ENCODE assay signal across 8 cellular contexts in the genomic region with DNA sequence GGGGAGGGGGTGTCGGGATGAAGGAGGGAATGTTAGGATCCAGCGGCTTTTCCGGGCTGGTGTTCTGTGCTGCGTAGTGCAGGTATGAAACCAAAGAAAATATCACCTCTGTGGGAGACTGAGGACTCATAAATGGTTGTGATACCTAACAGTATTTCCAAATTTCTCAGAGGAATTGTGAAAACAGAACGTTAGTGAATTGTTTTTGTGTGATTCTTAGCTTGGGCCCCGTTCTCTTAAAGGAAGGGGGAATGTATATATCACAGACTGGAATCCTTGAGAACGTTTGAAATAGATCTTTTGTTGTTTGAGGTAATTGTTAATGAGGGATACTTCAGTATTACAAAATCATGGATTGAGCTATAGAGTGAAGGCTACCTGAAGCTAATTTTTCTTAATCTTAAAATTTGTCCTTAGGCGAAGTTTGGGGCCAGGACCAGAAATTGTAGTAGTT. TPM values are rescaled to one million over a fixed set of nuclear protein-coding genes. Genes with fewer than 3 reads are reported as not detected.
A peak's percentile ranks its signal among the peaks of the same experiment; 100 is the strongest.
DNase-seq lines count a peak whose midpoint lies in the region; ATAC-seq, FAIRE-seq and TF ChIP-seq lines count a peak whose summit lies in the region.

No MANE protein-coding gene starts in this region.

- H3K9me3 ChIP-seq in kidney (ENCODE audit: control insufficient read depth in 1 of 2, low read length in 2 of 2) (no peaks in the 10 kb centered on the region), testis (no peaks in the 10 kb centered on the region)

- POLR2A ChIA-PET in activated CD4-positive, alpha-beta T cell treated with anti-CD3 and anti-CD28 coated beads, Interleukin-2, amount 10 ng/mL, durations not matched to agents 7 days and 5 days (lab: Charles Lee), result no interaction called here

- TF ChIP-seq CTCF in kidney (IDR thresholded peaks at IDR 0.05; ENCODE audit: borderline replicate concordance, extremely low read depth, insufficient read depth) (no peak), testis (IDR thresholded peaks at IDR 0.05) (no peak)

- 2 to 5% methylated on average over 8 of the region's 8 CpGs for WGBS in testis, 2 donors

- no peak for FAIRE-seq in kidney (lab: Jason Lieb, UNC)

- peak overlapping the region; percentile 95 to 98 for H3K27ac ChIP-seq in kidney (ENCODE audit: low read depth in 2 of 2, low read length in 2 of 2)
- peak overlapping the region; percentile 94 for H3K27ac ChIP-seq in testis

- H3K9ac ChIP-seq in kidney (ENCODE audit: low read length in 2 of 2), result peak overlapping the region; percentile 90 to 97

- no peak for TF ChIP-seq POLR2A in testis (IDR thresholded peaks at IDR 0.05)

- no peaks in the 10 kb centered on the region for H3K36me3 ChIP-seq in kidney (ENCODE audit: control insufficient read depth in 1 of 2, insufficient read depth in 2 of 2, low read length in 2 of 2)
- H3K36me3 ChIP-seq in testis (ENCODE audit: low read depth, missing control alignments), result no peaks in the 10 kb centered on the region

- peaks cover 24% of the 10 kb centered on the region for H3K36me3 Mint-ChIP-seq in activated CD4-positive, alpha-beta T cell treated with anti-CD3 and anti-CD28 coated beads, Interleukin-2, amount 10 ng/mL, durations not matched to agents 7 days and 5 days (ENCODE audit: low read depth)
- peaks cover 59% of the 10 kb centered on the region for H3K36me3 Mint-ChIP-seq in activated T-helper 17 cell treated with anti-CD3 and anti-CD28 coated beads, Interleukin-2, amount 50 U/mL, for 72 hours (ENCODE audit: low read depth)

- CTCF ChIA-PET in activated CD4-positive, alpha-beta T cell treated with anti-CD3 and anti-CD28 coated beads, Interleukin-2, amount 10 ng/mL, durations not matched to agents 7 days and 5 days (lab: Charles Lee), result interaction anchor here (0.6 to 1.4 kb wide), 4 partner anchors 12 to 260 kb away, joined by 3 to 10 read pairs (median 3); no protein-coding TSS in a partner anchor

- H3K4me3 ChIP-seq in kidney (ENCODE audit: low read length in 2 of 2) (peak overlapping the region; percentile 88), testis (peak overlapping the region; percentile 77 to 94)

- H3K27me3 Mint-ChIP-seq in activated CD4-positive, alpha-beta T cell treated with anti-CD3 and anti-CD28 coated beads, Interleukin-2, amount 10 ng/mL, durations not matched to agents 7 days and 5 days, result peaks cover 6% of the 10 kb centered on the region
- H3K27me3 Mint-ChIP-seq in activated T-helper 17 cell treated with anti-CD3 and anti-CD28 coated beads, Interleukin-2, amount 50 U/mL, for 72 hours, result no peaks in the 10 kb centered on the region

- no peak for ATAC-seq in activated T-helper 17 cell treated with anti-CD3 and anti-CD28 coated beads, Interleukin-2, amount 50 U/mL, for 72 hours (replicated peaks)
- no peak for ATAC-seq in HG02973 (IDR thresholded peaks at IDR 0.05; ENCODE audit: unreplicated experiment)

- peaks cover 4 to 11% of the 10 kb centered on the region in 2 donors for H3K4me1 ChIP-seq in kidney (ENCODE audit: control insufficient read depth in 1 of 2, insufficient read depth in 1 of 2, low read depth in 1 of 2, low read length in 2 of 2)
- peaks cover 10% of the 10 kb centered on the region for H3K4me1 ChIP-seq in testis

- DNase-seq in activated CD4-positive, alpha-beta T cell treated with anti-CD3 and anti-CD28 coated beads, Interleukin-2, amount 10 ng/mL, durations not matched to agents 7 days and 5 days, result no peak
- no peak for DNase-seq in activated CD4-positive, alpha-beta T cell treated with anti-CD3 and anti-CD28 coated beads for 1 hour
- no peak for DNase-seq in kidney
- DNase-seq in testis, result no peak
- no peak for DNase-seq in putamen (ENCODE audit: low spot score)
- no peak for DNase-seq in COLO668 (lab: John Stamatoyannopoulos, UW; ENCODE audit: unreplicated experiment)

- H3K9me3 Mint-ChIP-seq in activated CD4-positive, alpha-beta T cell treated with anti-CD3 and anti-CD28 coated beads, Interleukin-2, amount 10 ng/mL, durations not matched to agents 7 days and 5 days, result no peaks in the 10 kb centered on the region
- no peaks in the 10 kb centered on the region for H3K9me3 Mint-ChIP-seq in activated T-helper 17 cell treated with anti-CD3 and anti-CD28 coated beads, Interleukin-2, amount 50 U/mL, for 72 hours

- peak overlapping the region; percentile 100 for H3K4me3 Mint-ChIP-seq in activated CD4-positive, alpha-beta T cell treated with anti-CD3 and anti-CD28 coated beads, Interleukin-2, amount 10 ng/mL, durations not matched to agents 7 days and 5 days
- H3K4me3 Mint-ChIP-seq in activated T-helper 17 cell treated with anti-CD3 and anti-CD28 coated beads, Interleukin-2, amount 50 U/mL, for 72 hours, result peak overlapping the region; percentile 93

- intact Hi-C loops in kidney (cut with DNase I) (no loop called here), testis (cut with DNase I; ENCODE audit: low total_unique reads) (no loop called here)

- H3K27ac Mint-ChIP-seq in activated CD4-positive, alpha-beta T cell treated with anti-CD3 and anti-CD28 coated beads, Interleukin-2, amount 10 ng/mL, durations not matched to agents 7 days and 5 days, result peak overlapping the region; percentile 100
- H3K27ac Mint-ChIP-seq in activated T-helper 17 cell treated with anti-CD3 and anti-CD28 coated beads, Interleukin-2, amount 50 U/mL, for 72 hours, result peak overlapping the region; percentile 99

- H3K4me1 Mint-ChIP-seq in activated CD4-positive, alpha-beta T cell treated with anti-CD3 and anti-CD28 coated beads, Interleukin-2, amount 10 ng/mL, durations not matched to agents 7 days and 5 days, result peaks cover 29% of the 10 kb centered on the region
- H3K4me1 Mint-ChIP-seq in activated T-helper 17 cell treated with anti-CD3 and anti-CD28 coated beads, Interleukin-2, amount 50 U/mL, for 72 hours, result peaks cover 12% of the 10 kb centered on the region

- H3K27me3 ChIP-seq in testis, result no peaks in the 10 kb centered on the region

RNA-seq across cellular contexts. Expression of gene ZNF638, which starts 0.9 kb away (rescaled TPM):
- total RNA-seq in activated CD4-positive, alpha-beta T cell treated with anti-CD3 and anti-CD28 coated beads, Interleukin-2, amount 10 ng/mL, durations not matched to agents 7 days and 5 days, result 100 to 1,000 TPM in 1 of 2 experiments, 10 to 100 TPM in 1; 87.6 to 101 TPM
- 100 to 1,000 TPM in 1 of 2 donors, 10 to 100 TPM in 1; 96.1 to 173 TPM for total RNA-seq in activated T-helper 17 cell treated with anti-CD3 and anti-CD28 coated beads, Interleukin-2, amount 50 U/mL, for 72 hours
- 122 TPM for total RNA-seq in kidney
- polyA plus RNA-seq in kidney (ENCODE audit: insufficient read depth, low read depth, low replicate concordance), result 84.8 TPM
- total RNA-seq in testis, result 100 to 1,000 TPM; 207 to 226 TPM
- 65.0 TPM for polyA plus RNA-seq in testis (ENCODE audit: insufficient read depth, low read depth, low replicate concordance)
